Comparison of ENCODE assay signal across 1 cellular context in genomic region chr17:27413295-27413694, GRCh38.
TF ChIP-seq lines count a peak whose summit lies in the region.

No MANE protein-coding gene starts in this region.

TF ChIP-seq in K562, 482 proteins besides CTCF, POLR2A, EP300 and RAD21 (continued from another document):
- no peak for TF ChIP-seq PHF21A (IDR thresholded peaks at IDR 0.05; ENCODE audit: borderline replicate concordance, low read depth)
- TF ChIP-seq ZNF280A (IDR thresholded peaks at IDR 0.05; ENCODE audit: low read depth, partially characterized antibody): no peak
TF ChIP-seq in K562: peak in this region for 0.
